Comparison of ENCODE assay signal across 3 cellular contexts in the genomic region with DNA sequence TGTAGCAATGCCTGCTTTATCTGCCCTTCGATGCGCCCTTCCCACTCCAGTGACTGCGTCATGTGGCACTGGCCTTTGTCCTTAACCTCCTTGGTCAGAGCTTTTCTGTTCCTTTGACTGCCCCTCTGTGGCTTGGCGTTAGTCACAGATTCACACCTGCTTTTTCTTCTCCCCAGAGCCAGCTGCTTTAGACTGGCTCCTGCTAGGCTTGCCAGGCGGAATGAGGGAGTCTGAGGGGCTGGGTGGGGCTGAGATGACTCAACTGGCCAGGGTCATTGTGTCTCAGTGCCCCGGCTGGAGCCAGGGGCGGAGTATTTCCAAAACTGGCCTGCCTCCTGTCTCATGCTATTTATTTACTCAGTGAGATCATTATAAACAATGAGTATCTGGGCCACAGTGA.
TF ChIP-seq lines count a peak whose summit lies in the region.

No MANE protein-coding gene starts in this region.

TF ChIP-seq in A549, 52 proteins besides CTCF, POLR2A, EP300 and RAD21 (continued from another document):
- no peak for TF ChIP-seq HMGXB4 (CRISPR knock-in tag; IDR thresholded peaks at IDR 0.05; ENCODE audit: borderline replicate concordance)
- TF ChIP-seq HOXB5 (CRISPR knock-in tag; IDR thresholded peaks at IDR 0.05), result no peak
- no peak for TF ChIP-seq BCL3 (IDR thresholded peaks at IDR 0.05)
- TF ChIP-seq MAFK (IDR thresholded peaks at IDR 0.05; ENCODE audit: partially characterized antibody), result no peak
- TF ChIP-seq ZNF302 (CRISPR knock-in tag; IDR thresholded peaks at IDR 0.05), result no peak
- TF ChIP-seq NFE2L2 (conservative IDR thresholded peaks at IDR 0.05; ENCODE audit: low read length), result no peak
- no peak for TF ChIP-seq GATA3 (IDR thresholded peaks at IDR 0.05; ENCODE audit: borderline replicate concordance)
- no peak for TF ChIP-seq KDM1A (IDR thresholded peaks at IDR 0.05; ENCODE audit: low read depth)
- TF ChIP-seq NPAS2 (CRISPR knock-in tag; IDR thresholded peaks at IDR 0.05; ENCODE audit: borderline replicate concordance), result no peak
- no peak for TF ChIP-seq HDAC2 (IDR thresholded peaks at IDR 0.05)
- no peak for TF ChIP-seq CBX2 (IDR thresholded peaks at IDR 0.05; ENCODE audit: borderline replicate concordance, low read depth)
- TF ChIP-seq, protein P1, sequence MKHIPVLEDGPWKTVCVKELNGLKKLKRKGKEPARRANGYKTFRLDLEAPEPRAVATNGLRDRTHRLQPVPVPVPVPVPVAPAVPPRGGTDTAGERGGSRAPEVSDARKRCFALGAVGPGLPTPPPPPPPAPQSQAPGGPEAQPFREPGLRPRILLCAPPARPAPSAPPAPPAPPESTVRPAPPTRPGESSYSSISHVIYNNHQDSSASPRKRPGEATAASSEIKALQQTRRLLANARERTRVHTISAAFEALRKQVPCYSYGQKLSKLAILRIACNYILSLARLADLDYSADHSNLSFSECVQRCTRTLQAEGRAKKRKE (CRISPR knock-in tag; IDR thresholded peaks at IDR 0.05; ENCODE audit: low read depth), result no peak
- no peak for TF ChIP-seq ESRRA (IDR thresholded peaks at IDR 0.05; ENCODE audit: borderline replicate concordance, low read length)
- TF ChIP-seq, protein P2, sequence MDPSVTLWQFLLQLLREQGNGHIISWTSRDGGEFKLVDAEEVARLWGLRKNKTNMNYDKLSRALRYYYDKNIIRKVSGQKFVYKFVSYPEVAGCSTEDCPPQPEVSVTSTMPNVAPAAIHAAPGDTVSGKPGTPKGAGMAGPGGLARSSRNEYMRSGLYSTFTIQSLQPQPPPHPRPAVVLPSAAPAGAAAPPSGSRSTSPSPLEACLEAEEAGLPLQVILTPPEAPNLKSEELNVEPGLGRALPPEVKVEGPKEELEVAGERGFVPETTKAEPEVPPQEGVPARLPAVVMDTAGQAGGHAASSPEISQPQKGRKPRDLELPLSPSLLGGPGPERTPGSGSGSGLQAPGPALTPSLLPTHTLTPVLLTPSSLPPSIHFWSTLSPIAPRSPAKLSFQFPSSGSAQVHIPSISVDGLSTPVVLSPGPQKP (IDR thresholded peaks at IDR 0.05; ENCODE audit: low read depth, low read length), result no peak
- no peak for TF ChIP-seq RFX5 (IDR thresholded peaks at IDR 0.05)
- no peak for TF ChIP-seq JUN (IDR thresholded peaks at IDR 0.05)

TF ChIP-seq in Ishikawa, 13 proteins besides CTCF, POLR2A, EP300 and RAD21 (continued from another document):
- TF ChIP-seq USF1 (IDR thresholded peaks at IDR 0.05) (no peak; the same call in 1 of the 2 replicates), TEAD4 (IDR thresholded peaks at IDR 0.05) (no peak), TCF12 (IDR thresholded peaks at IDR 0.05; ENCODE audit: low read depth) (peak; percentile 62; the same call in 1 of the 2 replicates), FOXM1 (IDR thresholded peaks at IDR 0.05; ENCODE audit: borderline replicate concordance, low read depth) (no peak), EGR1 (IDR thresholded peaks at IDR 0.05) (no peak), CEBPB (IDR thresholded peaks at IDR 0.05) (no peak), ZBTB7A (IDR thresholded peaks at IDR 0.05; ENCODE audit: low read depth) (no peak), TAF1 (IDR thresholded peaks at IDR 0.05; ENCODE audit: low read depth) (no peak), YY1 (IDR thresholded peaks at IDR 0.05; ENCODE audit: low read depth) (no peak), REST (IDR thresholded peaks at IDR 0.05; ENCODE audit: low read depth) (peak; percentile 42; the same call in 1 of the 2 replicates)
- TF ChIP-seq, protein P3, sequence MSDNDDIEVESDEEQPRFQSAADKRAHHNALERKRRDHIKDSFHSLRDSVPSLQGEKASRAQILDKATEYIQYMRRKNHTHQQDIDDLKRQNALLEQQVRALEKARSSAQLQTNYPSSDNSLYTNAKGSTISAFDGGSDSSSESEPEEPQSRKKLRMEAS (IDR thresholded peaks at IDR 0.05), result peak; percentile 52

TF ChIP-seq in HepG2, 621 proteins besides CTCF, POLR2A, EP300 and RAD21 (continued from another document):
- no peak for TF ChIP-seq REXO4 (CRISPR knock-in tag; IDR thresholded peaks at IDR 0.05; ENCODE audit: borderline replicate concordance)
- TF ChIP-seq, protein P4, sequence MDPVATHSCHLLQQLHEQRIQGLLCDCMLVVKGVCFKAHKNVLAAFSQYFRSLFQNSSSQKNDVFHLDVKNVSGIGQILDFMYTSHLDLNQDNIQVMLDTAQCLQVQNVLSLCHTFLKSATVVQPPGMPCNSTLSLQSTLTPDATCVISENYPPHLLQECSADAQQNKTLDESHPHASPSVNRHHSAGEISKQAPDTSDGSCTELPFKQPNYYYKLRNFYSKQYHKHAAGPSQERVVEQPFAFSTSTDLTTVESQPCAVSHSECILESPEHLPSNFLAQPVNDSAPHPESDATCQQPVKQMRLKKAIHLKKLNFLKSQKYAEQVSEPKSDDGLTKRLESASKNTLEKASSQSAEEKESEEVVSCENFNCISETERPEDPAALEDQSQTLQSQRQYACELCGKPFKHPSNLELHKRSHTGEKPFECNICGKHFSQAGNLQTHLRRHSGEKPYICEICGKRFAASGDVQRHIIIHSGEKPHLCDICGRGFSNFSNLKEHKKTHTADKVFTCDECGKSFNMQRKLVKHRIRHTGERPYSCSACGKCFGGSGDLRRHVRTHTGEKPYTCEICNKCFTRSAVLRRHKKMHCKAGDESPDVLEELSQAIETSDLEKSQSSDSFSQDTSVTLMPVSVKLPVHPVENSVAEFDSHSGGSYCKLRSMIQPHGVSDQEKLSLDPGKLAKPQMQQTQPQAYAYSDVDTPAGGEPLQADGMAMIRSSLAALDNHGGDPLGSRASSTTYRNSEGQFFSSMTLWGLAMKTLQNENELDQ (CRISPR knock-in tag; IDR thresholded peaks at IDR 0.05; ENCODE audit: borderline replicate concordance), result no peak
- TF ChIP-seq ZNF660 (CRISPR knock-in tag; IDR thresholded peaks at IDR 0.05; ENCODE audit: borderline replicate concordance, low read depth), result no peak
- no peak for TF ChIP-seq ZNF354B (CRISPR knock-in tag; IDR thresholded peaks at IDR 0.05)
- no peak for TF ChIP-seq TAF15 (IDR thresholded peaks at IDR 0.05; ENCODE audit: low read depth, low read length, poor library complexity, severe bottlenecking)
- TF ChIP-seq ZMYM3 (CRISPR knock-in tag; IDR thresholded peaks at IDR 0.05), result no peak
- no peak for TF ChIP-seq ZNF468 (CRISPR knock-in tag; IDR thresholded peaks at IDR 0.05)
- no peak for TF ChIP-seq ATF7 (IDR thresholded peaks at IDR 0.05)
- no peak for TF ChIP-seq ATF7 (CRISPR knock-in tag; IDR thresholded peaks at IDR 0.05)
- TF ChIP-seq RCOR2 (CRISPR knock-in tag; IDR thresholded peaks at IDR 0.05), result no peak
- TF ChIP-seq HOXA9 (CRISPR knock-in tag; IDR thresholded peaks at IDR 0.05; ENCODE audit: borderline replicate concordance), result no peak
- TF ChIP-seq, protein P5, sequence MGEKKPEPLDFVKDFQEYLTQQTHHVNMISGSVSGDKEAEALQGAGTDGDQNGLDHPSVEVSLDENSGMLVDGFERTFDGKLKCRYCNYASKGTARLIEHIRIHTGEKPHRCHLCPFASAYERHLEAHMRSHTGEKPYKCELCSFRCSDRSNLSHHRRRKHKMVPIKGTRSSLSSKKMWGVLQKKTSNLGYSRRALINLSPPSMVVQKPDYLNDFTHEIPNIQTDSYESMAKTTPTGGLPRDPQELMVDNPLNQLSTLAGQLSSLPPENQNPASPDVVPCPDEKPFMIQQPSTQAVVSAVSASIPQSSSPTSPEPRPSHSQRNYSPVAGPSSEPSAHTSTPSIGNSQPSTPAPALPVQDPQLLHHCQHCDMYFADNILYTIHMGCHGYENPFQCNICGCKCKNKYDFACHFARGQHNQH (CRISPR knock-in tag; IDR thresholded peaks at IDR 0.05), result no peak
